8 cellular contexts compared by ENCODE assay signal in the genomic region with DNA sequence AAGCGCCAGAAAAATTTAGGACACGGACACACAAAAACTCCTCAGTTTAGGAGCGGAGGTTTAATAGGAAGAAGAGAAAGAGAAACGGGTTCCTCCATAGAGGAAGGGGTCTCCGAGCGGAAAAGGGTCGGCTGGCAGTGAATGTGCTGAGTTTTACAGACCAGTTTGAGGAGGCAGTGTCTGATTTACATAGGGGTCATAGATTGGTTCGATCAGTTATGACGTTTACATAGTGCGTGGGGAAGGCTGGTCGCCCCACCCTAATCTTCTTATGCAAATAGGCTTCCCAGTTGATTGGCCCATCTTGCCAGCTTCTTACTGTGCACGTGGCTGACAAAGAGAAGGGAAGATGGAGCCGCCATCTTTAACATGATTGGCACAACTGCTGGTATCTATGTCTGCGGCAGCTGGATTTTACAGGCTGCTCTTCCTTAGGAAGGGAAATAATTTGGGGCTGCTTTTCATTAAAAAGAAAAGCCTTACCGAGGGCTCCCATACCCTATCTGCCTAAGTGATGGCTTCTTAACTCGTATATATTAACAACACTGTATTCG. TPM values are rescaled to one million over a fixed set of nuclear protein-coding genes. Genes with fewer than 3 reads are reported as not detected.
A peak's percentile ranks its signal among the peaks of the same experiment; 100 is the strongest.
DNase-seq lines count a peak whose midpoint lies in the region; ATAC-seq, FAIRE-seq and TF ChIP-seq lines count a peak whose summit lies in the region.

No MANE protein-coding gene starts in this region.

- no peaks in the 10 kb centered on the region for H3K27me3 ChIP-seq in DND-41 (ENCODE audit: insufficient read depth, low read length, poor library complexity)
- H3K27me3 ChIP-seq in testis: no peaks in the 10 kb centered on the region
- no peaks in the 10 kb centered on the region for H3K27me3 ChIP-seq in pancreas

- no peak overlapping the region for H2AFZ ChIP-seq in DND-41 (ENCODE audit: low read depth, low read length)

- H3K79me2 ChIP-seq in DND-41 (ENCODE audit: insufficient read depth, low read length): peaks cover 17% of the 10 kb centered on the region

- no peaks in the 10 kb centered on the region for H4K20me1 ChIP-seq in DND-41 (ENCODE audit: insufficient read depth, low read length)

- no peak for TF ChIP-seq CTCF in DND-41 (IDR thresholded peaks at IDR 0.05; ENCODE audit: borderline replicate concordance, extremely low read depth, low read length, poor library complexity, severe bottlenecking)
- no peak for TF ChIP-seq CTCF in astrocyte of the cerebellum (IDR thresholded peaks at IDR 0.05; ENCODE audit: low read depth, low read length, missing control alignments)
- no peak for TF ChIP-seq CTCF in testis (IDR thresholded peaks at IDR 0.05)
- no peak for TF ChIP-seq CTCF in pancreas (IDR thresholded peaks at IDR 0.05)

- peak overlapping the region; percentile 90 for H3K4me2 ChIP-seq in DND-41 (ENCODE audit: insufficient read depth, low read length)

- 9 to 14% methylated on average over 17 of the region's 17 CpGs for WGBS in testis, 2 donors
- WGBS in pancreas, 2 donors: 12 to 17% methylated on average over 17 of the region's 17 CpGs

- in situ Hi-C loops in astrocyte of the cerebellum (cut with HindIII; ENCODE audit: low sequenced_read_pairs): no loop called here

- H3K9ac ChIP-seq in DND-41 (ENCODE audit: low read depth, low read length): no peak overlapping the region

- H3K4me1 ChIP-seq in DND-41 (ENCODE audit: insufficient read depth, low read length) (peaks cover 33% of the 10 kb centered on the region), testis (peaks cover 11% of the 10 kb centered on the region), pancreas (peaks cover 0 to 13% (median 8%) of the 10 kb centered on the region in 3 donors)

- no peak for FAIRE-seq in pancreas (lab: Jason Lieb, UNC)

- H3K9me3 ChIP-seq in DND-41 (ENCODE audit: insufficient read depth, low read length, severe bottlenecking) (peaks cover 9% of the 10 kb centered on the region), testis (no peaks in the 10 kb centered on the region), pancreas (peaks cover 0 to 7% (median 3%) of the 10 kb centered on the region in 4 donors)

- ATAC-seq in DND-41 (ENCODE audit: insufficient read depth, low read depth) (no peak), pancreas (no peak)

- TF ChIP-seq POLR2A in testis (IDR thresholded peaks at IDR 0.05): no peak

- H3K4me3 ChIP-seq in DND-41 (ENCODE audit: low read depth in 1 of 2, low read length in 2 of 2): peak overlapping the region; percentile 91 to 95; a peak in 3 of 4 replicates
- H3K4me3 ChIP-seq in astrocyte of the cerebellum (ENCODE audit: low read depth, low read length): peak overlapping the region; percentile 76
- H3K4me3 ChIP-seq in testis: peak overlapping the region; percentile 72 to 90
- peak overlapping the region in 2 of 4 donors; percentile 63 to 67 for H3K4me3 ChIP-seq in pancreas

- H3K36me3 ChIP-seq in DND-41 (ENCODE audit: insufficient read depth, low read length) (peaks cover 33% of the 10 kb centered on the region), testis (ENCODE audit: low read depth, missing control alignments) (no peaks in the 10 kb centered on the region), pancreas (peaks cover 0 to 6% (median under 1%) of the 10 kb centered on the region in 3 donors)

- intact Hi-C loops in testis (cut with DNase I; ENCODE audit: low total_unique reads): loop anchor here (10.0 kb wide), 1 partner anchor 57 kb away; a partner anchor contains a TSS
- intact Hi-C loops in pancreas (cut with DNase I): no loop called here

- no peak overlapping the region for H3K27ac ChIP-seq in DND-41 (ENCODE audit: low read length)
- peak overlapping the region in 1 of 2 donors; percentile 38 for H3K27ac ChIP-seq in testis
- H3K27ac ChIP-seq in pancreas: no peak overlapping the region

- DNase-seq in DND-41 (no peak), NCI-H1930 (lab: John Stamatoyannopoulos, UW) (peak; percentile 49 to 61), astrocyte of the cerebellum (ENCODE audit: low read depth) (peak; percentile 38), inferior parietal cortex (ENCODE audit: extremely low spot score) (peak; percentile 2), testis (peak; percentile 82), occipital lobe (lab: John Stamatoyannopoulos, UW) (no peak), NCI-H1694 (lab: John Stamatoyannopoulos, UW) (no peak), pancreas (no peak)

RNA-seq across cellular contexts. Expression of a gene that starts 1.2 kb away (rescaled TPM):
- total RNA-seq in testis (1 to 10 TPM; 5.0 to 7.4 TPM), occipital lobe (13.1 TPM), pancreas (1 to 10 TPM; 1.5 to 3.9 (median 1.8) TPM)
- polyA plus RNA-seq in testis (ENCODE audit: insufficient read depth, low read depth, low replicate concordance) (5.1 TPM), pancreas (1 to 10 TPM; 1.0 to 1.8 TPM)

RNA-seq across cellular contexts. Expression of a gene that starts 17.8 kb away (rescaled TPM):
- total RNA-seq in testis (10 to 100 TPM; 21.8 to 22.7 TPM), occipital lobe (57.9 TPM), pancreas (10 to 100 TPM in 4 of 6 donors, 1 to 10 TPM in 2; 5.4 to 16.4 (median 10.2) TPM)
- polyA plus RNA-seq in testis (ENCODE audit: insufficient read depth, low read depth, low replicate concordance) (11.3 TPM), pancreas (10 to 100 TPM; 11.9 to 22.6 TPM)

RNA-seq across cellular contexts. Expression of a gene that starts 29.4 kb away (rescaled TPM):
- 1 to 10 TPM; 7.9 to 8.5 TPM for total RNA-seq in testis
- polyA plus RNA-seq in testis (ENCODE audit: insufficient read depth, low read depth, low replicate concordance): 3.4 TPM
- total RNA-seq in occipital lobe: 25.9 TPM
- 1 to 10 TPM; 2.0 to 7.2 (median 4.1) TPM for total RNA-seq in pancreas
- polyA plus RNA-seq in pancreas: 1 to 10 TPM; 2.2 to 2.9 TPM

RNA-seq across cellular contexts. Expression of a gene that starts 40.0 kb away (rescaled TPM):
- total RNA-seq in testis: 1 to 10 TPM; 1.0 to 1.5 TPM
- polyA plus RNA-seq in testis (ENCODE audit: insufficient read depth, low read depth, low replicate concordance): 0.96 TPM
- 8.3 TPM for total RNA-seq in occipital lobe
- total RNA-seq in pancreas: 1 to 10 TPM in 1 of 6 donors, under 1 TPM in 5; 0.42 to 1.9 (median 0.85) TPM
- polyA plus RNA-seq in pancreas: under 1 TPM; 0.53 to 0.92 TPM

RNA-seq across cellular contexts. Expression of a gene that starts 52.9 kb away (rescaled TPM):
- total RNA-seq in testis: 10 to 100 TPM; 44.1 to 54.0 TPM
- 27.4 TPM for polyA plus RNA-seq in testis (ENCODE audit: insufficient read depth, low read depth, low replicate concordance)
- 53.0 TPM for total RNA-seq in occipital lobe
- total RNA-seq in pancreas: 10 to 100 TPM in 1 of 6 donors, 1 to 10 TPM in 5; 4.8 to 11.7 (median 6.2) TPM
- 10 to 100 TPM in 1 of 2 donors, 1 to 10 TPM in 1; 5.7 to 12.8 TPM for polyA plus RNA-seq in pancreas

Comparison
In these comparisons a context has a peak if more than half of its experiments do, and no peak if none do; other contexts are left out.
1. DNase-seq: peak in NCI-H1930 (2 of 2), astrocyte of the cerebellum (single experiment), inferior parietal cortex (single experiment) and testis (single experiment); none in DND-41 (single experiment), occipital lobe (single experiment), NCI-H1694 (single experiment) and pancreas (0 of 6).